Comparison of ENCODE assay signal across 1 cellular context in the genomic region with DNA sequence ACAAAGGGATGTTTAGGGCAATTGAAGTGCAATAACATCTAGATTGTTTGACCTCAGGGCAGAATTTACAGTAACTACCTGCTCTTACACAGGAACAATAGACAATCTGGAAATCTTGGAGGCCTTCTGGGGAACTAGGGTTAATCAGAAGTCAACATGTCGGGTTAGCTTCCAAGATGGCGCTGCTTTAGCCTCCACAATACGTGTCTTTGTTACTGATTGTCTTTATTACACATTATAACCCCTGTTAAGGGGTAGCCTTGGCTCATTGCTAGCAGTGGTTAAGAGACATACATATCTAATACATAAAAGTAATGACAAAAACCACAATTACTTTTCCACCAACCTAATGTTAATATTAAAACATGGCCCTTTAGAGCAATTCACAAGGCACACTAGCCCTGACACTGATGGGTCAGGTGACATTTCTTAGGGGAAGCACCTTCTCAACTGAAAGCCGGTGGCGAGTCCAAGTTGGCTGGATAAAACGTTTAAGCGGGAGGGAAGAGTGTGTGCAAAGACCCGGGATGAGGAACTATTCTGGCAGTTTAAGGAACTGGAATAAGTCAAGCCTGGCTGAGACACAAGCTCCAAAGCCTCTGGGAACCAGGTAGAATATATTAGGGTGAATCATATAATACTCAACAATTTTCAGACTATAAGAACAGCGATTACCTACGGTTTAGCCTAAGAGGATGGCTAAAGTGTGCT.
TF ChIP-seq lines count a peak whose summit lies in the region.

No MANE protein-coding gene starts in this region.

TF ChIP-seq in WTC11, 78 proteins besides CTCF, POLR2A, EP300 and RAD21 (continued from another document):
- TF ChIP-seq STAT6 (CRISPR knock-in tag; conservative IDR thresholded peaks at IDR 0.05; ENCODE audit: low read depth) (no peak), ZBTB21 (CRISPR knock-in tag; IDR thresholded peaks at IDR 0.05; ENCODE audit: borderline replicate concordance) (no peak), IRF1 (CRISPR knock-in tag; IDR thresholded peaks at IDR 0.05) (no peak)
